Comparison of ENCODE assay signal across 16 cellular contexts in genomic region chr11:46351148-46351547, GRCh38. TPM values are rescaled to one million over a fixed set of nuclear protein-coding genes. Genes with fewer than 3 reads are reported as not detected.
DNase-seq lines count a peak whose midpoint lies in the region; ATAC-seq lines count a peak whose summit lies in the region.
"Had no signal": no experiment of that assay in that cellular context is flagged by ENCODE, and none has a peak within 500 bp of the region (broad histone marks: within the 10 kb centered on the region; RNA-seq: fewer than 3 reads in every experiment).

No MANE protein-coding gene starts in this region.

- no peaks in the 10 kb centered on the region for H3K9me3 ChIP-seq in effector memory CD4-positive, alpha-beta T cell (ENCODE audit: control insufficient read depth, low read length)
- H3K9me3 ChIP-seq: ascending aorta, uterus had no signal

- no peak for DNase-seq in activated CD4-positive, alpha-beta T cell treated with anti-CD3 and anti-CD28 coated beads, Interleukin-2, amount 10 ng/mL, durations not matched to agents 7 days and 5 days
- no peak for DNase-seq in activated CD4-positive, alpha-beta T cell treated with anti-CD3 and anti-CD28 coated beads for 1 hour
- DNase-seq in T-cell: no peak
- no peak for DNase-seq in effector memory CD4-positive, alpha-beta T cell
- no peak for DNase-seq in SIG-M5 (lab: John Stamatoyannopoulos, UW)
- no peak for DNase-seq in stimulated activated CD4-positive, alpha-beta T cell treated with anti-CD3 and anti-CD28 coated beads, Interleukin-4, amount 100 ng/mL, for 24 hours
- DNase-seq in activated CD4-positive, alpha-beta T cell treated with anti-CD3 and anti-CD28 coated beads, Interleukin-2, amount 50 U/mL, for 4 hours: no peak
- DNase-seq: activated CD8-positive, alpha-beta memory T cell treated with anti-CD3 and anti-CD28 coated beads for 24 hours; DMS153; NCI-H2029 treated with DMSO at 0.1 percent for 48 hours; SW 1271; uterus had no signal

- peak overlapping the region; percentile 43 for H3K4me3 ChIP-seq in effector memory CD4-positive, alpha-beta T cell (ENCODE audit: insufficient read depth, low read depth, low read length, poor library complexity, severe bottlenecking)
- no peak overlapping the region for H3K4me3 ChIP-seq in skin epidermis
- H3K4me3 ChIP-seq: ascending aorta, neural progenitor cell, smooth muscle cell, uterus had no signal

- peaks cover 10% of the 10 kb centered on the region for H3K36me3 ChIP-seq in effector memory CD4-positive, alpha-beta T cell (ENCODE audit: control insufficient read depth, insufficient read depth, low read length)
- H3K36me3 ChIP-seq: ascending aorta, neural progenitor cell, uterus had no signal

- H3K27me3 Mint-ChIP-seq in activated CD4-positive, alpha-beta T cell treated with anti-CD3 and anti-CD28 coated beads, Interleukin-2, amount 10 ng/mL, durations not matched to agents 7 days and 5 days: no peaks in the 10 kb centered on the region
- no peaks in the 10 kb centered on the region for H3K27me3 Mint-ChIP-seq in T-cell

- ATAC-seq in T-cell (replicated peaks in 1 of 4): no peak

- no peaks in the 10 kb centered on the region for H3K9me3 Mint-ChIP-seq in activated CD4-positive, alpha-beta T cell treated with anti-CD3 and anti-CD28 coated beads, Interleukin-2, amount 10 ng/mL, durations not matched to agents 7 days and 5 days
- no peaks in the 10 kb centered on the region for H3K9me3 Mint-ChIP-seq in T-cell

- POLR2A ChIA-PET in activated CD4-positive, alpha-beta T cell treated with anti-CD3 and anti-CD28 coated beads, Interleukin-2, amount 10 ng/mL, durations not matched to agents 7 days and 5 days (lab: Charles Lee): no interaction called here
- POLR2A ChIA-PET in T-cell (lab: Charles Lee): interaction anchor here (0.6 to 1.5 kb wide), 3 partner anchors 10 to 898 kb away, joined by 3 to 11 read pairs (median 3); partner anchors contain the start of gene ACP2 (in 1 of the 2)

- H3K27ac Mint-ChIP-seq in activated CD4-positive, alpha-beta T cell treated with anti-CD3 and anti-CD28 coated beads, Interleukin-2, amount 10 ng/mL, durations not matched to agents 7 days and 5 days: peak overlapping the region; percentile 71
- H3K27ac Mint-ChIP-seq in T-cell: peak overlapping the region; percentile 93 to 98
- H3K27ac Mint-ChIP-seq: neural progenitor cell had no signal

- peaks cover 68% of the 10 kb centered on the region for H3K4me1 Mint-ChIP-seq in activated CD4-positive, alpha-beta T cell treated with anti-CD3 and anti-CD28 coated beads, Interleukin-2, amount 10 ng/mL, durations not matched to agents 7 days and 5 days
- H3K4me1 Mint-ChIP-seq in T-cell: peaks cover 76 to 84% (median 83%) of the 10 kb centered on the region in 3 donors

- H3K4me1 ChIP-seq in effector memory CD4-positive, alpha-beta T cell (ENCODE audit: control insufficient read depth, insufficient read depth, low read length, poor library complexity, severe bottlenecking): peaks cover 72% of the 10 kb centered on the region

- peak overlapping the region; percentile 72 for H3K4me3 Mint-ChIP-seq in activated CD4-positive, alpha-beta T cell treated with anti-CD3 and anti-CD28 coated beads, Interleukin-2, amount 10 ng/mL, durations not matched to agents 7 days and 5 days
- peak overlapping the region; percentile 73 to 85 (median 74) for H3K4me3 Mint-ChIP-seq in T-cell

- H3K36me3 Mint-ChIP-seq in activated CD4-positive, alpha-beta T cell treated with anti-CD3 and anti-CD28 coated beads, Interleukin-2, amount 10 ng/mL, durations not matched to agents 7 days and 5 days (ENCODE audit: low read depth): peaks cover 55% of the 10 kb centered on the region
- peaks cover 3% of the 10 kb centered on the region for H3K36me3 Mint-ChIP-seq in T-cell
- H3K36me3 Mint-ChIP-seq: neural progenitor cell had no signal

- no peaks in the 10 kb centered on the region for H3K27me3 ChIP-seq in effector memory CD4-positive, alpha-beta T cell (replicated peaks; ENCODE audit: control insufficient read depth, insufficient read depth, low read length, poor library complexity, severe bottlenecking)
- H3K27me3 ChIP-seq: ascending aorta, uterus had no signal

- CTCF ChIA-PET in activated CD4-positive, alpha-beta T cell treated with anti-CD3 and anti-CD28 coated beads, Interleukin-2, amount 10 ng/mL, durations not matched to agents 7 days and 5 days (lab: Charles Lee): interaction anchor here (0.6 to 16.1 kb wide), 13 partner anchors 8 to 330 kb away, joined by 3 to 280 read pairs (median 5); partner anchors contain the start of gene MDK
- CTCF ChIA-PET in T-cell (lab: Charles Lee): interaction anchor here in 1 of 2 donors (1.1 to 2.0 kb wide), 2 partner anchors 10 to 17 kb away, joined by 3 to 12 read pairs; no protein-coding TSS in a partner anchor

- peak overlapping the region; percentile 63 for H3K27ac ChIP-seq in effector memory CD4-positive, alpha-beta T cell (ENCODE audit: insufficient read depth, low read length, poor library complexity, severe bottlenecking)
- H3K27ac ChIP-seq in skin epidermis: peak overlapping the region in 13 of 21 experiments; percentile 2 to 90 (median 72)
- H3K27ac ChIP-seq: ascending aorta, neural progenitor cell, uterus had no signal

RNA-seq across cellular contexts. Expression of gene DGKZ, which starts 3.9 kb away (rescaled TPM):
- total RNA-seq in activated CD4-positive, alpha-beta T cell treated with anti-CD3 and anti-CD28 coated beads, Interleukin-2, amount 10 ng/mL, durations not matched to agents 7 days and 5 days: 100 to 1,000 TPM; 178 to 187 TPM
- total RNA-seq in T-cell: 100 to 1,000 TPM; 235 to 318 (median 251) TPM

RNA-seq across cellular contexts. Expression of gene MDK, which starts 30.3 kb away (rescaled TPM):
- total RNA-seq in activated CD4-positive, alpha-beta T cell treated with anti-CD3 and anti-CD28 coated beads, Interleukin-2, amount 10 ng/mL, durations not matched to agents 7 days and 5 days: 10 to 100 TPM in 1 of 2 experiments, 1 to 10 TPM in 1; 8.2 to 10.5 TPM
- 1 to 10 TPM; 5.8 to 8.6 (median 8.3) TPM for total RNA-seq in T-cell

RNA-seq across cellular contexts. Expression of gene CHRM4, which starts 40.4 kb away (rescaled TPM):
- total RNA-seq in activated CD4-positive, alpha-beta T cell treated with anti-CD3 and anti-CD28 coated beads, Interleukin-2, amount 10 ng/mL, durations not matched to agents 7 days and 5 days: under 1 TPM; 0.12 to 0.31 TPM
- 1 to 10 TPM in 2 of 5 donors, under 1 TPM in 2, not detected in 1; 0.18 to 3.9 (median 1.5) TPM for total RNA-seq in T-cell
- total RNA-seq: ascending aorta had no signal
